In genomic region chr10:27525819-27526218, GRCh38 we compare ENCODE assay signal across 16 cellular contexts. TPM values are rescaled to one million over a fixed set of nuclear protein-coding genes. Genes with fewer than 3 reads are reported as not detected.
DNase-seq lines count a peak whose midpoint lies in the region; ATAC-seq and TF ChIP-seq lines count a peak whose summit lies in the region.
"Had no signal": no experiment of that assay in that cellular context is flagged by ENCODE, and none has a peak within 500 bp of the region (broad histone marks: within the 10 kb centered on the region; RNA-seq: fewer than 3 reads in every experiment).

No MANE protein-coding gene starts in this region.

- no peaks in the 10 kb centered on the region for H3K27me3 ChIP-seq in CD8-positive, alpha-beta memory T cell (ENCODE audit: insufficient read depth, low read length, poor library complexity, severe bottlenecking)
- H3K27me3 ChIP-seq in body of pancreas, result no peaks in the 10 kb centered on the region
- H3K27me3 ChIP-seq in testis, result no peaks in the 10 kb centered on the region
- H3K27me3 ChIP-seq: brain microvascular endothelial cell, esophagus squamous epithelium had no signal

- CTCF ChIA-PET in CD8-positive, alpha-beta memory T cell (lab: Charles Lee), result no interaction called here

- no peaks in the 10 kb centered on the region for H3K27me3 Mint-ChIP-seq in CD8-positive, alpha-beta memory T cell
- no peaks in the 10 kb centered on the region for H3K27me3 Mint-ChIP-seq in CD14-positive monocyte (ENCODE audit: low read depth in 3 of 3)

- TF ChIP-seq POLR2A in body of pancreas (IDR thresholded peaks at IDR 0.05) (no peak), testis (IDR thresholded peaks at IDR 0.05) (no peak)

- peaks cover 44% of the 10 kb centered on the region for H3K4me1 ChIP-seq in CD8-positive, alpha-beta memory T cell (ENCODE audit: insufficient read depth, low read length)
- H3K4me1 ChIP-seq in body of pancreas, result peaks cover 28% of the 10 kb centered on the region
- peaks cover 3% of the 10 kb centered on the region for H3K4me1 ChIP-seq in testis

- peak overlapping the region in 1 of 7 donors; percentile 3 for H3K4me3 Mint-ChIP-seq in CD8-positive, alpha-beta memory T cell
- no peak overlapping the region for H3K4me3 Mint-ChIP-seq in CD14-positive monocyte

- peaks cover 0 to 25% (median 8%) of the 10 kb centered on the region in 3 donors for H3K36me3 Mint-ChIP-seq in CD8-positive, alpha-beta memory T cell
- H3K36me3 Mint-ChIP-seq in CD14-positive monocyte, result peaks cover 21 to 35% of the 10 kb centered on the region in 2 donors

- no peaks in the 10 kb centered on the region for H3K36me3 ChIP-seq in CD8-positive, alpha-beta memory T cell (ENCODE audit: insufficient read depth, low read length)
- H3K36me3 ChIP-seq in body of pancreas (replicated peaks in 1 of 2; ENCODE audit: insufficient read depth in 1 of 2, low read depth in 2 of 2), result no peaks in the 10 kb centered on the region
- no peaks in the 10 kb centered on the region for H3K36me3 ChIP-seq in testis (ENCODE audit: low read depth, missing control alignments)
- H3K36me3 ChIP-seq: brain microvascular endothelial cell, esophagus squamous epithelium, prostate gland had no signal

- ATAC-seq in body of pancreas, result peak; percentile 15

- no peaks in the 10 kb centered on the region for H3K9me3 ChIP-seq in CD8-positive, alpha-beta memory T cell (ENCODE audit: low read length)
- H3K9me3 ChIP-seq in body of pancreas (no peaks in the 10 kb centered on the region), testis (no peaks in the 10 kb centered on the region)
- H3K9me3 ChIP-seq: esophagus squamous epithelium, prostate gland had no signal

- peak overlapping the region in 7 of 8 donors; percentile 7 to 74 (median 18) for H3K27ac Mint-ChIP-seq in CD8-positive, alpha-beta memory T cell
- peak overlapping the region in 1 of 7 donors; percentile 67 for H3K27ac Mint-ChIP-seq in CD14-positive monocyte

- peaks cover 0 to 2% (median 0%) of the 10 kb centered on the region in 5 donors for H3K9me3 Mint-ChIP-seq in CD8-positive, alpha-beta memory T cell
- H3K9me3 Mint-ChIP-seq in CD14-positive monocyte, result no peaks in the 10 kb centered on the region

- intact Hi-C loops in body of pancreas (cut with DNase I) (no loop called here), CD14-positive monocyte (cut with micrococcal nuclease) (no loop called here), testis (cut with DNase I; ENCODE audit: low total_unique reads) (no loop called here)

- POLR2A ChIA-PET in CD8-positive, alpha-beta memory T cell (lab: Charles Lee), result no interaction called here

- peak in 1 of 7 experiments; percentile 3 for TF ChIP-seq CTCF in body of pancreas (IDR thresholded peaks at IDR 0.05)
- TF ChIP-seq CTCF in CD14-positive monocyte (IDR thresholded peaks at IDR 0.05), result no peak
- TF ChIP-seq CTCF in testis (IDR thresholded peaks at IDR 0.05), result no peak

- no peak overlapping the region for H3K4me3 ChIP-seq in CD8-positive, alpha-beta memory T cell (ENCODE audit: low read length)
- H3K4me3 ChIP-seq in body of pancreas (no peak overlapping the region), testis (no peak overlapping the region)
- H3K4me3 ChIP-seq: esophagus squamous epithelium, prostate gland had no signal

- DNase-seq in CD8-positive, alpha-beta memory T cell, result no peak
- DNase-seq in Kasumi-1 (lab: John Stamatoyannopoulos, UW) (peak; percentile 18 to 46), body of pancreas (no peak), medulla oblongata (ENCODE audit: extremely low spot score) (peak; percentile 36), kidney tubule cell (ENCODE audit: low spot score) (no peak), SKM-1 (lab: John Stamatoyannopoulos, UW; ENCODE audit: unreplicated experiment) (no peak), CD14-positive monocyte (ENCODE audit: low spot score) (no peak), testis (no peak)
- DNase-seq: activated CD8-positive, alpha-beta memory T cell treated with anti-CD3 and anti-CD28 coated beads, Interleukin-2, amount 50 U/mL, for 4 hours; brain microvascular endothelial cell; Calu3; esophagus squamous epithelium; NCI-H1436; T1000 had no signal

- peaks cover 82 to 95% (median 93%) of the 10 kb centered on the region in 3 donors for H3K4me1 Mint-ChIP-seq in CD8-positive, alpha-beta memory T cell
- H3K4me1 Mint-ChIP-seq in CD14-positive monocyte, result peaks cover 65% of the 10 kb centered on the region

- no peak overlapping the region for H3K27ac ChIP-seq in CD8-positive, alpha-beta memory T cell (ENCODE audit: low read depth, low read length)
- H3K27ac ChIP-seq in body of pancreas (no peak overlapping the region), testis (no peak overlapping the region)
- H3K27ac ChIP-seq: brain microvascular endothelial cell, HL-60, prostate gland had no signal

RNA-seq across cellular contexts. Expression of gene RAB18, which starts 21.7 kb away (rescaled TPM):
- total RNA-seq in CD8-positive, alpha-beta memory T cell, result 10 to 100 TPM; 68.2 to 71.1 TPM
- 123 TPM for polyA plus RNA-seq in CD8-positive, alpha-beta memory T cell
- 10 to 100 TPM; 18.2 to 19.8 TPM for total RNA-seq in body of pancreas
- 100 to 1,000 TPM; 117 to 133 TPM for polyA plus RNA-seq in CD14-positive monocyte
- total RNA-seq in testis, result 10 to 100 TPM; 51.6 to 53.1 TPM
- polyA plus RNA-seq in testis (ENCODE audit: insufficient read depth, low read depth, low replicate concordance), result 99.8 TPM

Comparison
In these comparisons a context has a peak if more than half of its experiments do, and no peak if none do; other contexts are left out.
1. DNase-seq: peak in Kasumi-1 (2 of 2) and medulla oblongata (single experiment); none in CD8-positive, alpha-beta memory T cell (0 of 5), body of pancreas (0 of 4), kidney tubule cell (single experiment), SKM-1 (single experiment), CD14-positive monocyte (single experiment) and testis (single experiment).